In genomic region chr6:11007715-11008608, GRCh38 we compare ENCODE assay signal across 13 cellular contexts. TPM values are rescaled to one million over a fixed set of nuclear protein-coding genes. Genes with fewer than 3 reads are reported as not detected.
DNase-seq lines count a peak whose midpoint lies in the region; ATAC-seq and TF ChIP-seq lines count a peak whose summit lies in the region.
"Had no signal": no experiment of that assay in that cellular context is flagged by ENCODE, and none has a peak within 500 bp of the region (broad histone marks: within the 10 kb centered on the region; RNA-seq: fewer than 3 reads in every experiment).

No MANE protein-coding gene starts in this region.

- BruUV-seq in Panc1 (replicated peaks; lab: Mats Ljungman, UMichigan): no TSS peak

- no peak overlapping the region for H3K27ac ChIP-seq in HEK293 (ENCODE audit: extremely low read depth, low read depth, low read length)
- H3K27ac ChIP-seq in Panc1 (ENCODE audit: low read length): peak overlapping the region; percentile 34
- no peak overlapping the region for H3K27ac ChIP-seq in CD4-positive, alpha-beta memory T cell (ENCODE audit: low read depth, low read length)
- H3K27ac ChIP-seq: body of pancreas, transverse colon had no signal

- H3K4me3 ChIP-seq in HEK293 (ENCODE audit: low read depth, low read length) (no peak overlapping the region), Panc1 (ENCODE audit: low read depth in 2 of 2, low read length in 2 of 2) (peak overlapping the region in 1 of 2 experiments; percentile 20; a peak in 2 of 4 replicates), epithelial cell of esophagus (ENCODE audit: low read length) (no peak overlapping the region)
- no peak overlapping the region for H3K4me3 ChIP-seq in CD4-positive, alpha-beta memory T cell (ENCODE audit: low read length in 2 of 2)
- H3K4me3 ChIP-seq: body of pancreas, transverse colon had no signal

- no peaks in the 10 kb centered on the region for H3K9me3 ChIP-seq in HEK293 (ENCODE audit: control insufficient read depth, insufficient read depth, low read depth, low read length)
- no peaks in the 10 kb centered on the region for H3K9me3 ChIP-seq in Panc1 (ENCODE audit: control insufficient read depth, insufficient read depth, low read depth, low read length)
- no peaks in the 10 kb centered on the region for H3K9me3 ChIP-seq in CD4-positive, alpha-beta memory T cell (ENCODE audit: control insufficient read depth in 1 of 2, low read length in 2 of 2)
- H3K9me3 ChIP-seq: body of pancreas, transverse colon had no signal

- DNase-seq in Panc1 (ENCODE audit: low read depth, low spot score) (peak; percentile 81), epithelial cell of esophagus (ENCODE audit: low read depth) (peak; percentile 82), osteocyte (ENCODE audit: extremely low spot score, unreplicated experiment) (no peak), NCI-H2227 (lab: John Stamatoyannopoulos, UW; ENCODE audit: unreplicated experiment) (no peak)
- DNase-seq in CD4-positive, alpha-beta memory T cell: no peak
- DNase-seq: body of pancreas, DMS79, NCI-H1105 treated with DMSO at 0.1 percent for 48 hours, transverse colon had no signal

- H3K9me3 Mint-ChIP-seq in osteocyte (ENCODE audit: unreplicated experiment): no peaks in the 10 kb centered on the region
- H3K9me3 Mint-ChIP-seq in CD4-positive, alpha-beta memory T cell: no peaks in the 10 kb centered on the region
- H3K9me3 Mint-ChIP-seq: T-helper 2 cell treated with Interferon-gamma antibody and Interleukin-4, amounts not matched to agents 5 μg/mL and 100 μg/mL, for 36 hours had no signal

- H3K36me3 Mint-ChIP-seq in osteocyte (ENCODE audit: unreplicated experiment): peaks cover 5% of the 10 kb centered on the region
- no peaks in the 10 kb centered on the region for H3K36me3 Mint-ChIP-seq in CD4-positive, alpha-beta memory T cell

- H3K4me1 ChIP-seq in HEK293 (ENCODE audit: control insufficient read depth, insufficient read depth, low read length): peaks cover 27% of the 10 kb centered on the region
- peaks cover 56% of the 10 kb centered on the region for H3K4me1 ChIP-seq in Panc1 (ENCODE audit: control insufficient read depth, insufficient read depth, low read length)
- H3K4me1 ChIP-seq in CD4-positive, alpha-beta memory T cell (ENCODE audit: insufficient read depth, low read length): no peaks in the 10 kb centered on the region

- TF ChIP-seq CTCF in HEK293 (tag by site-specific recombination; IDR thresholded peaks at IDR 0.05): no peak
- TF ChIP-seq CTCF in Panc1 (IDR thresholded peaks at IDR 0.05): no peak
- TF ChIP-seq CTCF in epithelial cell of esophagus (IDR thresholded peaks at IDR 0.05; ENCODE audit: insufficient read depth, low read depth, low read length, missing control alignments): no peak
- TF ChIP-seq CTCF in osteocyte (IDR thresholded peaks at IDR 0.05): no peak

- peak; percentile 86 for ATAC-seq in Panc1
- ATAC-seq in HG02870 (IDR thresholded peaks at IDR 0.05; ENCODE audit: unreplicated experiment): no peak
- ATAC-seq: body of pancreas had no signal

- POLR2A ChIA-PET in HEK293 (lab: Yijun Ruan, JAX): interaction anchor here (0.6 kb wide), 1 partner anchor 262 kb away, joined by 5 read pairs; no protein-coding TSS in a partner anchor
- POLR2A ChIA-PET in Panc1 (lab: Charles Lee): interaction anchor here (0.6 kb wide), 1 partner anchor 494 kb away, joined by 3 read pairs; no protein-coding TSS in a partner anchor
- POLR2A ChIA-PET in CD4-positive, alpha-beta memory T cell (lab: Charles Lee; ENCODE audit: partially characterized antibody): no interaction called here

- no peak overlapping the region for H3K4me3 Mint-ChIP-seq in osteocyte (ENCODE audit: unreplicated experiment)
- peak overlapping the region in 1 of 8 donors; percentile 12 for H3K4me3 Mint-ChIP-seq in CD4-positive, alpha-beta memory T cell
- H3K4me3 Mint-ChIP-seq: T-helper 2 cell treated with Interferon-gamma antibody and Interleukin-4, amounts not matched to agents 5 μg/mL and 100 μg/mL, for 36 hours had no signal

- H3K27me3 ChIP-seq in Panc1 (ENCODE audit: control insufficient read depth, insufficient read depth, low read length): no peaks in the 10 kb centered on the region
- no peaks in the 10 kb centered on the region for H3K27me3 ChIP-seq in CD4-positive, alpha-beta memory T cell (ENCODE audit: insufficient read depth, low read length)
- H3K27me3 ChIP-seq: body of pancreas had no signal

- no peaks in the 10 kb centered on the region for H3K27me3 Mint-ChIP-seq in osteocyte (ENCODE audit: unreplicated experiment)
- H3K27me3 Mint-ChIP-seq in CD4-positive, alpha-beta memory T cell: peaks cover 6 to 21% of the 10 kb centered on the region in 2 donors

- intact Hi-C loops in Panc1 (cut with micrococcal nuclease; ENCODE audit: unreplicated experiment): loop anchor here (5.0 kb wide), 1 partner anchor 34 kb away; the partner anchor contains the start of gene ELOVL2
- intact Hi-C loops in CD4-positive, alpha-beta memory T cell (cut with micrococcal nuclease): no loop called here

- in situ Hi-C loops in Panc1 (cut with HindIII; ENCODE audit: low pct_unique_long_range_greater_than_20kb, low sequenced_read_pairs): no loop called here

- H3K27ac Mint-ChIP-seq in osteocyte (ENCODE audit: unreplicated experiment): peak overlapping the region; percentile 91
- H3K27ac Mint-ChIP-seq in CD4-positive, alpha-beta memory T cell: no peak overlapping the region
- H3K27ac Mint-ChIP-seq: T-helper 2 cell treated with Interferon-gamma antibody and Interleukin-4, amounts not matched to agents 5 μg/mL and 100 μg/mL, for 36 hours had no signal

- peaks cover 0 to 4% of the 10 kb centered on the region in 2 experiments; a peak in 1 of 3 replicates for H3K36me3 ChIP-seq in HEK293 (ENCODE audit: control insufficient read depth in 2 of 2, insufficient read depth in 1 of 2, low read length in 2 of 2)
- no peaks in the 10 kb centered on the region for H3K36me3 ChIP-seq in Panc1 (ENCODE audit: control insufficient read depth, insufficient read depth, low read length)
- no peaks in the 10 kb centered on the region for H3K36me3 ChIP-seq in CD4-positive, alpha-beta memory T cell (ENCODE audit: insufficient read depth, low read length)
- H3K36me3 ChIP-seq: transverse colon had no signal

- CTCF ChIA-PET in HEK293 (lab: Yijun Ruan, JAX) (interaction anchor here (0.6 to 1.0 kb wide), 3 partner anchors 53 to 578 kb away, joined by 3 to 6 read pairs (median 3); no protein-coding TSS in a partner anchor), Panc1 (lab: Charles Lee) (no interaction called here)
- CTCF ChIA-PET in CD4-positive, alpha-beta memory T cell (lab: Charles Lee; ENCODE audit: partially characterized antibody): interaction anchor here (1.5 kb wide), 1 partner anchor 53 kb away, joined by 3 read pairs; no protein-coding TSS in a partner anchor

- H3K4me1 Mint-ChIP-seq in osteocyte (ENCODE audit: unreplicated experiment): peaks cover 94% of the 10 kb centered on the region
- no peaks in the 10 kb centered on the region for H3K4me1 Mint-ChIP-seq in CD4-positive, alpha-beta memory T cell

TF ChIP-seq in HEK293, 187 proteins besides CTCF, POLR2A, EP300 and RAD21:
- peak; percentile 26; the same call in 1 of the 2 replicates for TF ChIP-seq ZNF366 (tag by site-specific recombination; conservative IDR thresholded peaks at IDR 0.05)
- TF ChIP-seq SP7 (tag by site-specific recombination; IDR thresholded peaks at IDR 0.05): peak; percentile 66; the same call in 1 of the 2 replicates
- TF ChIP-seq OVOL3 (tag by site-specific recombination; IDR thresholded peaks at IDR 0.05): 0 out of 2 replicates have a peak, but pooled peaks have one; percentile 20
- TF ChIP-seq ZNF555 (tag by site-specific recombination; conservative IDR thresholded peaks at IDR 0.05): 0 out of 2 replicates have a peak, but pooled peaks have one; percentile 4
- TF ChIP-seq PRDM10 (tag by site-specific recombination; IDR thresholded peaks at IDR 0.05): no peak
- peak; percentile 14; the same call in 1 of the 2 replicates for TF ChIP-seq GLI2 (tag by site-specific recombination; IDR thresholded peaks at IDR 0.05; ENCODE audit: borderline replicate concordance, low read depth)

RNA-seq across cellular contexts. Expression of gene ELOVL2, which starts 36.1 kb away (rescaled TPM):
- total RNA-seq in Panc1 (2021; ENCODE audit: unreplicated experiment) (27.8 TPM), osteocyte (55.1 and 57.0 TPM in 2 replicates)
- 12.1 TPM for polyA plus RNA-seq in Panc1 (2012; ENCODE audit: insufficient read length)
- not detected for total RNA-seq in CD4-positive, alpha-beta memory T cell
- polyA plus RNA-seq in CD4-positive, alpha-beta memory T cell: not detected
- total RNA-seq: lung microvascular endothelial cell had no signal

Comparison
In these comparisons a context has a peak if more than half of its experiments do, and no peak if none do; other contexts are left out.
1. DNase-seq: peak in Panc1 (single experiment) and epithelial cell of esophagus (single experiment); none in osteocyte (single experiment), CD4-positive, alpha-beta memory T cell (0 of 5) and NCI-H2227 (single experiment).
2. RNA of gene ELOVL2, which starts 36.1 kb away (total RNA-seq): 55.1 to 57.0 TPM in osteocyte and 27.8 TPM in Panc1 (single experiment); not detected in CD4-positive, alpha-beta memory T cell; every median in the first group is over 10 times any median in the second.